ENCODE assay signal across 31 cellular contexts in genomic region chr3:131261137-131261536, GRCh38.
A peak's percentile ranks its signal among the peaks of the same experiment; 100 is the strongest.
DNase-seq lines count a peak whose midpoint lies in the region; ATAC-seq and TF ChIP-seq lines count a peak whose summit lies in the region.
"Had no signal": no experiment of that assay in that cellular context is flagged by ENCODE, and none has a peak within 500 bp of the region (broad histone marks: within the 10 kb centered on the region; RNA-seq: fewer than 3 reads in every experiment).

No MANE protein-coding gene starts in this region.

- H3K27me3 Mint-ChIP-seq in stimulated activated naive B cell treated with anti-CD40 and anti-IgM and Interleukin-4, amounts not matched to agents 10 μg/mL and 1 μg/mL and 100 μg/mL, for 72 hours, result no peaks in the 10 kb centered on the region
- H3K27me3 Mint-ChIP-seq: B cell; CD4-positive, alpha-beta memory T cell; CD4-positive, alpha-beta T cell had no signal

- CTCF ChIA-PET in SK-N-SH (lab: Yijun Ruan, JAX), result interaction anchor here (1.3 kb wide), 1 partner anchor 12 kb away, joined by 4 read pairs; no protein-coding TSS in a partner anchor

- peaks cover 9 to 10% of the 10 kb centered on the region in 2 donors for H3K9me3 Mint-ChIP-seq in stimulated activated naive B cell treated with anti-CD40 and anti-IgM and Interleukin-4, amounts not matched to agents 10 μg/mL and 1 μg/mL and 100 μg/mL, for 72 hours

- H3K4me2 ChIP-seq in neural cell (ENCODE audit: low read length), result no peak overlapping the region
- H3K4me2 ChIP-seq in parathyroid adenoma (ENCODE audit: low read length), result no peak overlapping the region
- H3K4me2 ChIP-seq in SK-N-SH, result no peak overlapping the region
- H3K4me2 ChIP-seq: A549; BLaER1; BLaER1 treated with 17β-estradiol and CSF1 and Interleukin-3, amounts not matched to agents 10 nM and 100 nM had no signal

- H3K9me3 ChIP-seq in neural cell (ENCODE audit: low read length) (no peaks in the 10 kb centered on the region), parathyroid adenoma (ENCODE audit: control insufficient read depth, low read length) (peaks cover 2% of the 10 kb centered on the region), SK-N-SH (no peaks in the 10 kb centered on the region)
- H3K9me3 ChIP-seq: A549, BE2C, BLaER1, Caco-2 had no signal

- H3K27ac Mint-ChIP-seq in stimulated activated naive B cell treated with anti-CD40 and anti-IgM and Interleukin-4, amounts not matched to agents 10 μg/mL and 1 μg/mL and 100 μg/mL, for 72 hours, result no peak overlapping the region
- H3K27ac Mint-ChIP-seq: B cell; CD14-positive monocyte; CD4-positive, alpha-beta memory T cell; CD4-positive, alpha-beta T cell; CD4-positive, CD25-positive, alpha-beta regulatory T cell; CD8-positive, alpha-beta memory T cell; CD8-positive, alpha-beta T cell had no signal

- TF ChIP-seq RAD21 in neural cell (conservative IDR thresholded peaks at IDR 0.05), result no peak
- TF ChIP-seq RAD21 in SK-N-SH (IDR thresholded peaks at IDR 0.05; ENCODE audit: low read length), result no peak

- H3K27me3 ChIP-seq in neural cell (ENCODE audit: insufficient read depth, low read depth, low read length), result no peaks in the 10 kb centered on the region
- no peaks in the 10 kb centered on the region for H3K27me3 ChIP-seq in parathyroid adenoma (ENCODE audit: control insufficient read depth, insufficient read depth, low read length)
- H3K27me3 ChIP-seq in SK-N-SH (ENCODE audit: insufficient read depth), result no peaks in the 10 kb centered on the region
- H3K27me3 ChIP-seq: BE2C; BLaER1; BLaER1 treated with 17β-estradiol and CSF1 and Interleukin-3, amounts not matched to agents 10 nM and 100 nM had no signal

- H3K4me3 Mint-ChIP-seq in stimulated activated naive B cell treated with anti-CD40 and anti-IgM and Interleukin-4, amounts not matched to agents 10 μg/mL and 1 μg/mL and 100 μg/mL, for 72 hours, result no peak overlapping the region
- H3K4me3 Mint-ChIP-seq: B cell; CD14-positive monocyte; CD4-positive, alpha-beta memory T cell; CD4-positive, alpha-beta T cell; CD4-positive, CD25-positive, alpha-beta regulatory T cell; CD8-positive, alpha-beta memory T cell; CD8-positive, alpha-beta T cell had no signal

- H3K79me2 ChIP-seq in neural cell (replicated peaks; ENCODE audit: insufficient read depth, low read length), result no peaks in the 10 kb centered on the region
- no peaks in the 10 kb centered on the region for H3K79me2 ChIP-seq in parathyroid adenoma
- H3K79me2 ChIP-seq in SK-N-SH (ENCODE audit: insufficient read depth), result no peaks in the 10 kb centered on the region

- H3K36me3 Mint-ChIP-seq in stimulated activated naive B cell treated with anti-CD40 and anti-IgM and Interleukin-4, amounts not matched to agents 10 μg/mL and 1 μg/mL and 100 μg/mL, for 72 hours, result no peaks in the 10 kb centered on the region
- H3K36me3 Mint-ChIP-seq: CD14-positive monocyte; CD4-positive, CD25-positive, alpha-beta regulatory T cell; CD8-positive, alpha-beta memory T cell; CD8-positive, alpha-beta T cell had no signal

- WGBS in SK-N-SH (ENCODE audit: low lambda C conversion rate), result 59% methylated on average over 1 of the region's 1 CpG

- H3K36me3 ChIP-seq in neural cell (ENCODE audit: insufficient read depth, low read length), result no peaks in the 10 kb centered on the region
- H3K36me3 ChIP-seq in parathyroid adenoma (ENCODE audit: control insufficient read depth, insufficient read depth, low read length), result no peaks in the 10 kb centered on the region
- H3K36me3 ChIP-seq in SK-N-SH (replicated peaks in 1 of 2; ENCODE audit: control insufficient read depth in 1 of 2, insufficient read depth in 2 of 2, low read length in 1 of 2), result no peaks in the 10 kb centered on the region
- H3K36me3 ChIP-seq: BE2C; BLaER1; BLaER1 treated with 17β-estradiol and CSF1 and Interleukin-3, amounts not matched to agents 10 nM and 100 nM had no signal

- TF ChIP-seq CTCF in neural cell (IDR thresholded peaks at IDR 0.05; ENCODE audit: poor library complexity, severe bottlenecking) (no peak), parathyroid adenoma (IDR thresholded peaks at IDR 0.05) (no peak), SK-N-SH (IDR thresholded peaks at IDR 0.05) (no peak)

- POLR2A ChIA-PET in SK-N-SH (lab: Yijun Ruan, JAX), result no interaction called here

- no peak overlapping the region for H3K27ac ChIP-seq in neural cell (ENCODE audit: low read length)
- H3K27ac ChIP-seq in parathyroid adenoma, result peak overlapping the region; percentile 58
- H3K27ac ChIP-seq in SK-N-SH (ENCODE audit: low read depth in 2 of 2, low read length in 1 of 2), result no peak overlapping the region
- H3K27ac ChIP-seq: 22Rv1; A549; BLaER1; BLaER1 treated with 17β-estradiol and CSF1 and Interleukin-3, amounts not matched to agents 10 nM and 100 nM; C4-2B had no signal

- H3K4me3 ChIP-seq in neural cell (ENCODE audit: low read length) (no peak overlapping the region), parathyroid adenoma (ENCODE audit: low read depth, low read length) (no peak overlapping the region), SK-N-SH (ENCODE audit: low read depth in 2 of 2, low read length in 1 of 2) (no peak overlapping the region)
- H3K4me3 ChIP-seq: A549; BLaER1; BLaER1 treated with 17β-estradiol and CSF1 and Interleukin-3, amounts not matched to agents 10 nM and 100 nM had no signal

- DNase-seq in stimulated activated naive B cell treated with anti-CD40 and anti-IgM and Interleukin-4, amounts not matched to agents 10 μg/mL and 1 μg/mL and 100 μg/mL, for 72 hours, result no peak
- DNase-seq in SK-N-SH, result no peak
- DNase-seq: 8988T; ACHN; AML-193; BE2C; C1 segment of cervical spinal cord; Caco-2; Calu3; CD4-positive, alpha-beta memory T cell; CD4-positive, alpha-beta T cell; CD4-positive, CD25-positive, alpha-beta regulatory T cell; CD8-positive, alpha-beta memory T cell; CD8-positive, alpha-beta T cell; COR-L47; DMS 273 treated with DMSO at 0.1 percent for 48 hours; DMS153; DMS53; DMS79; DMS79 treated with DMSO at 0.1 percent for 48 hours; DND-41; EL had no signal

- H4K20me1 ChIP-seq in neural cell (ENCODE audit: insufficient read depth), result no peaks in the 10 kb centered on the region
- no peaks in the 10 kb centered on the region for H4K20me1 ChIP-seq in SK-N-SH (ENCODE audit: insufficient read depth)
- H4K20me1 ChIP-seq: BLaER1; BLaER1 treated with 17β-estradiol and CSF1 and Interleukin-3, amounts not matched to agents 10 nM and 100 nM had no signal

- H3K9me2 ChIP-seq in neural cell (ENCODE audit: insufficient read depth, low read length) (no peaks in the 10 kb centered on the region), SK-N-SH (no peaks in the 10 kb centered on the region)

- no peak overlapping the region for H2AFZ ChIP-seq in neural cell (ENCODE audit: low read depth, low read length)
- H2AFZ ChIP-seq in parathyroid adenoma, result peak overlapping the region; percentile 35
- no peak overlapping the region for H2AFZ ChIP-seq in SK-N-SH (ENCODE audit: low read depth)

- H3F3A ChIP-seq in neural cell (ENCODE audit: insufficient read depth, low read length, poor library complexity, severe bottlenecking) (no peaks in the 10 kb centered on the region), SK-N-SH (replicated peaks; ENCODE audit: insufficient read depth) (no peaks in the 10 kb centered on the region)

- no peak overlapping the region for H3K9ac ChIP-seq in neural cell (ENCODE audit: low read length)
- no peak overlapping the region for H3K9ac ChIP-seq in parathyroid adenoma
- no peak overlapping the region for H3K9ac ChIP-seq in SK-N-SH
- H3K9ac ChIP-seq: BLaER1; BLaER1 treated with 17β-estradiol and CSF1 and Interleukin-3, amounts not matched to agents 10 nM and 100 nM had no signal

- H3K4me1 Mint-ChIP-seq in stimulated activated naive B cell treated with anti-CD40 and anti-IgM and Interleukin-4, amounts not matched to agents 10 μg/mL and 1 μg/mL and 100 μg/mL, for 72 hours, result peaks cover 0 to 1% of the 10 kb centered on the region in 2 donors
- H3K4me1 Mint-ChIP-seq: CD4-positive, CD25-positive, alpha-beta regulatory T cell; CD8-positive, alpha-beta memory T cell had no signal

- TF ChIP-seq EP300 in neural cell (conservative IDR thresholded peaks at IDR 0.05; ENCODE audit: poor library complexity, severe bottlenecking) (peak; percentile 66), SK-N-SH (IDR thresholded peaks at IDR 0.05; ENCODE audit: borderline replicate concordance in 1 of 2, low read depth in 1 of 2, low read length in 1 of 2) (no peak)

- no peak for ATAC-seq in stimulated activated naive B cell treated with anti-CD40 and anti-IgM and Interleukin-4, amounts not matched to agents 10 μg/mL and 1 μg/mL and 100 μg/mL, for 72 hours (replicated peaks)
- ATAC-seq: A549; CD8-positive, alpha-beta T cell had no signal

- H3K4me1 ChIP-seq in parathyroid adenoma (peaks cover 9% of the 10 kb centered on the region), SK-N-SH (ENCODE audit: control insufficient read depth in 1 of 2, insufficient read depth in 2 of 2, low read depth in 1 of 2, low read length in 1 of 2) (no peaks in the 10 kb centered on the region)
- H3K4me1 ChIP-seq: A549, BE2C, Caco-2 had no signal

TF ChIP-seq in SK-N-SH, 30 proteins besides CTCF, POLR2A, EP300 and RAD21 (continues in another document):
- TF ChIP-seq GATA2 (CRISPR knock-in tag; IDR thresholded peaks at IDR 0.05) (no peak), CHD2 (IDR thresholded peaks at IDR 0.05; ENCODE audit: low read length, partially characterized antibody) (no peak), FOXM1 (IDR thresholded peaks at IDR 0.05; ENCODE audit: low read depth) (no peak), RXRA (IDR thresholded peaks at IDR 0.05; ENCODE audit: borderline replicate concordance, low read depth) (no peak), MEF2A (IDR thresholded peaks at IDR 0.05; ENCODE audit: borderline replicate concordance, low read depth) (no peak), FOXJ3 (CRISPR knock-in tag; IDR thresholded peaks at IDR 0.05) (no peak), PBX3 (IDR thresholded peaks at IDR 0.05) (no peak), SIN3A (IDR thresholded peaks at IDR 0.05; ENCODE audit: borderline replicate concordance, low read depth, low read length) (no peak)
- TF ChIP-seq, protein P1, sequence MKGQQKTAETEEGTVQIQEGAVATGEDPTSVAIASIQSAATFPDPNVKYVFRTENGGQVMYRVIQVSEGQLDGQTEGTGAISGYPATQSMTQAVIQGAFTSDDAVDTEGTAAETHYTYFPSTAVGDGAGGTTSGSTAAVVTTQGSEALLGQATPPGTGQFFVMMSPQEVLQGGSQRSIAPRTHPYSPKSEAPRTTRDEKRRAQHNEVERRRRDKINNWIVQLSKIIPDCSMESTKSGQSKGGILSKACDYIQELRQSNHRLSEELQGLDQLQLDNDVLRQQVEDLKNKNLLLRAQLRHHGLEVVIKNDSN (IDR thresholded peaks at IDR 0.05; ENCODE audit: borderline replicate concordance, low read depth), result no peak
